8 cellular contexts compared by ENCODE assay signal in the genomic region with DNA sequence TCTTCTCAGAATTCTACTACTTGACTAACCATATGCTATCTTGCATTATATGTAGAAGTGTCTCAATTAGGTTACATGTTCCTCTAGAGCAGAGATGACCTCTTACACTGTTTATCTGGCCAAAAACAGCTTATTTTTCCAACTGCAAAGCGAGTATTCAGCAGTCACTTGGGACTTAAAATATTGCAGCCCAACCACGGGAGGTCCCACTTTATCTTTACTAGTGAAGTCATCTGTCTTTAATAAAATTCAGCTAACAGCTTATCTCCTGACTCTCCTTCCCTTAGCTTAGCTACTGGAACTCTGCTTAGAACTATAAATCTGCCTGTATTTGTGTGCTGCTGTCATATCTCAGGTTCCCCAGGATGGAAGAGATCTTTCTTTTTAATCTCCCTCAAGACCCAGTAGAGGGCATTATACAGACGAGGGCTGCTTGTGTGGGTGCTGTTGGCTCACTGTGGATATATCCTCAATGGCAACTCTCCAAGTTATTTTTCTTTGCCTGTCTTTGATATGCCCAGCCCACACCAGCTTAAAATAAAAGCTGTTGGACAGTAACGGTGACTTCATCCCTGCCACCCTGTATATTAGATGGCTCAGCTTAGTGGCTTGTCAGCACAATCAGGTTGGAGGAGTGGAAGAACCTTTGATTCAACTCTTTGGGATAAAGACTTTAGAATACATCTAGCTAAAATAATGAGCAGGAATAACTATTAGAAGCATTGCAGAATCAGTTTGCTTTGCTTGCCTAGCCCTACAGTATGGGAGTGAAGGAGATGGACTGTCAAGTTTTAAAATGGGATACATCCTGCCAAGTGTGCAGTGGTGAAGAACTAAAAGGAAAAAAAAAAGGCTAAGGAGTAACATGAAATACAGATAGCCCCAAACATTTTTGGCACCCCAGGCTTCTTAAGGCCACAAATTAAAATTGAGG. TPM values are rescaled to one million over a fixed set of nuclear protein-coding genes. Genes with fewer than 3 reads are reported as not detected.
DNase-seq lines count a peak whose midpoint lies in the region; ATAC-seq, FAIRE-seq and TF ChIP-seq lines count a peak whose summit lies in the region.

No MANE protein-coding gene starts in this region.

- FAIRE-seq in islet of Langerhans (lab: Jason Lieb, UNC): peak; percentile 61

- H3K79me2 ChIP-seq in DND-41 (ENCODE audit: insufficient read depth, low read length): peaks cover 4% of the 10 kb centered on the region; the same call in 1 of the 2 replicates

- H3K36me3 ChIP-seq in DND-41 (ENCODE audit: insufficient read depth, low read length): peaks cover 92% of the 10 kb centered on the region
- peaks cover 82% of the 10 kb centered on the region for H3K36me3 ChIP-seq in MG63
- peaks cover 8 to 34% (median 22%) of the 10 kb centered on the region in 5 donors for H3K36me3 ChIP-seq in subcutaneous abdominal adipose tissue (ENCODE audit: control insufficient read depth in 5 of 5, insufficient read depth in 5 of 5, low read length in 5 of 5)

- peaks cover 5% of the 10 kb centered on the region; the same call in 1 of the 2 replicates for H4K20me1 ChIP-seq in DND-41 (ENCODE audit: insufficient read depth, low read length)

- H3K27ac ChIP-seq in DND-41 (ENCODE audit: low read length): no peak overlapping the region
- H3K27ac ChIP-seq in subcutaneous abdominal adipose tissue (ENCODE audit: low read depth, low read length): peak overlapping the region; percentile 78

- no peak for TF ChIP-seq CTCF in DND-41 (IDR thresholded peaks at IDR 0.05; ENCODE audit: borderline replicate concordance, extremely low read depth, low read length, poor library complexity, severe bottlenecking)

- no peak overlapping the region for H3K9ac ChIP-seq in DND-41 (ENCODE audit: low read depth, low read length)
- peak overlapping the region in 4 of 5 donors; percentile 14 to 63 (median 58) for H3K9ac ChIP-seq in subcutaneous abdominal adipose tissue (ENCODE audit: low read length in 5 of 5)

- H3K4me2 ChIP-seq in DND-41 (ENCODE audit: insufficient read depth, low read length): no peak overlapping the region

- no peaks in the 10 kb centered on the region for H3K9me3 ChIP-seq in DND-41 (ENCODE audit: insufficient read depth, low read length, severe bottlenecking)
- H3K9me3 ChIP-seq in MG63: no peaks in the 10 kb centered on the region; the same call in 1 of the 2 replicates
- H3K9me3 ChIP-seq in subcutaneous abdominal adipose tissue (ENCODE audit: control insufficient read depth in 5 of 5, low read length in 5 of 5): no peaks in the 10 kb centered on the region

- H3K4me1 ChIP-seq in DND-41 (ENCODE audit: insufficient read depth, low read length) (no peaks in the 10 kb centered on the region), subcutaneous abdominal adipose tissue (ENCODE audit: control insufficient read depth in 5 of 5, insufficient read depth in 5 of 5, low read length in 5 of 5) (peaks cover 4 to 45% (median 35%) of the 10 kb centered on the region in 5 donors)

- H3K27me3 ChIP-seq in DND-41 (ENCODE audit: insufficient read depth, low read length, poor library complexity) (no peaks in the 10 kb centered on the region), MG63 (no peaks in the 10 kb centered on the region), subcutaneous abdominal adipose tissue (ENCODE audit: control insufficient read depth in 5 of 5, insufficient read depth in 4 of 5, low read length in 5 of 5) (no peaks in the 10 kb centered on the region)

- no peak overlapping the region for H2AFZ ChIP-seq in DND-41 (ENCODE audit: low read depth, low read length)

- DNase-seq in DND-41: no peak
- peak; percentile 41 for DNase-seq in MG63
- peak; percentile 92 for DNase-seq in amniotic epithelial cell (ENCODE audit: low read depth)
- no peak for DNase-seq in activated gamma-delta T cell (lab: John Stamatoyannopoulos, UW)

- H3K4me3 ChIP-seq in DND-41 (ENCODE audit: low read depth in 1 of 2, low read length in 2 of 2) (no peak overlapping the region), MG63 (no peak overlapping the region), subcutaneous abdominal adipose tissue (ENCODE audit: low read depth in 1 of 5, low read length in 5 of 5) (peak overlapping the region in 1 of 5 donors; percentile 12)

- ATAC-seq in DND-41 (ENCODE audit: insufficient read depth, low read depth) (0 out of 3 replicates have a peak, but pooled peaks have one; percentile 32), HG02840 (IDR thresholded peaks at IDR 0.05; ENCODE audit: low FRiP score, unreplicated experiment) (no peak), HG03460 (IDR thresholded peaks at IDR 0.05; ENCODE audit: unreplicated experiment) (no peak)

RNA-seq across cellular contexts. Expression of a gene that starts 9.6 kb away (rescaled TPM):
- total RNA-seq in MG63 (2014; rRNA removed; shearing (Covaris generic); ENCODE audit: low replicate concordance): 172 and 256 TPM in 2 replicates

RNA-seq across cellular contexts. Expression of a gene that starts 40.4 kb away (rescaled TPM):
- 148 and 184 TPM in 2 replicates for total RNA-seq in MG63 (2014; rRNA removed; shearing (Covaris generic); ENCODE audit: low replicate concordance)

Comparison
In these comparisons a context has a peak if more than half of its experiments do, and no peak if none do; other contexts are left out.
1. DNase-seq: peak in MG63 (single experiment) and amniotic epithelial cell (single experiment); none in DND-41 (single experiment) and activated gamma-delta T cell (single experiment).